ENCODE assay signal across 1 cellular context in genomic region chr12:68899251-68899771, GRCh38.
TF ChIP-seq lines count a peak whose summit lies in the region.

No MANE protein-coding gene starts in this region.

TF ChIP-seq in WTC11, 78 proteins besides CTCF, POLR2A, EP300 and RAD21 (continued from another document):
- TF ChIP-seq ZMAT4 (CRISPR knock-in tag; IDR thresholded peaks at IDR 0.05) = no peak
- TF ChIP-seq E2F4 (CRISPR knock-in tag; IDR thresholded peaks at IDR 0.05; ENCODE audit: borderline replicate concordance, low read depth) = no peak
- no peak for TF ChIP-seq NFYB (CRISPR knock-in tag; conservative IDR thresholded peaks at IDR 0.05; ENCODE audit: low read depth)
- no peak for TF ChIP-seq NR3C1 (CRISPR knock-in tag; conservative IDR thresholded peaks at IDR 0.05; ENCODE audit: low read depth)
